In the genomic region with DNA sequence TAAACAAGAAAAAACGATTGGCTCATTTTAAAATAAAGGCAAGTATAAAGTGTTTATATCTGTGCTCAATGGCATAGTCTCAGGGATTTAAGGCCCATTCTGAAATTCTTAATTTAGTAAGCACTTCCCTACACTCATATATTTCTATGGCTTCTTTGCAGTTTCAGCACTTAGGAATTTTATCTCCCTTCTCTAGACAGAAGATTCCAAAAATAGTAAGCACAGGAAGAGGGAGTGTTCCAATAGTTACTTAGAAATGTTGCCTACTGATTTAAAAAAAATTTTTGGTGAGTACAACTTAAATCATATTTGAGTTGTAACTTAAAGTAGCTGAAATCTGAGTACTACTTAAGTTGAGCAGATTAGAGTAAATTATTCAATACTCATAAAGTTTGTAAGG, we compare ENCODE assay signal across 28 cellular contexts. TPM values are rescaled to one million over a fixed set of nuclear protein-coding genes. Genes with fewer than 3 reads are reported as not detected.
A peak's percentile ranks its signal among the peaks of the same experiment; 100 is the strongest.
DNase-seq lines count a peak whose midpoint lies in the region; ATAC-seq and TF ChIP-seq lines count a peak whose summit lies in the region.
"Had no signal": no experiment of that assay in that cellular context is flagged by ENCODE, and none has a peak within 500 bp of the region (broad histone marks: within the 10 kb centered on the region; RNA-seq: fewer than 3 reads in every experiment).

No MANE protein-coding gene starts in this region.

- no peaks in the 10 kb centered on the region for H3K36me3 Mint-ChIP-seq in Calu3 (ENCODE audit: insufficient read depth, unreplicated experiment)
- H3K36me3 Mint-ChIP-seq: neural progenitor cell had no signal

- no peak for TF ChIP-seq POLR2A in gastrocnemius medialis (IDR thresholded peaks at IDR 0.05)

- no peak overlapping the region for H2BK15ac ChIP-seq in mesenchymal stem cell (ENCODE audit: low read depth, poor library complexity, severe bottlenecking)

- intact Hi-C loops in gastrocnemius medialis (cut with DNase I; ENCODE audit: low total_unique reads): no loop called here
- intact Hi-C loops in OCI-LY7 (cut with micrococcal nuclease; ENCODE audit: unreplicated experiment): no loop called here
- intact Hi-C loops in Calu3 (cut with micrococcal nuclease; ENCODE audit: unreplicated experiment): no loop called here

- H2BK120ac ChIP-seq in mesenchymal stem cell (ENCODE audit: low read depth, low read length): no peak overlapping the region

- H3K27me3 Mint-ChIP-seq in Calu3 (ENCODE audit: unreplicated experiment): no peaks in the 10 kb centered on the region

- no peaks in the 10 kb centered on the region for H3K9me2 ChIP-seq in OCI-LY7 (ENCODE audit: insufficient read depth, low read length)

- CTCF ChIA-PET in OCI-LY7 (lab: Charles Lee; ENCODE audit: unreplicated experiment) (no interaction called here), Calu3 (lab: Charles Lee) (no interaction called here)

- H3K79me1 ChIP-seq in mesenchymal stem cell (replicated peaks; ENCODE audit: low read length, poor library complexity, severe bottlenecking): no peaks in the 10 kb centered on the region

- no peaks in the 10 kb centered on the region for H4K20me1 ChIP-seq in OCI-LY7 (ENCODE audit: insufficient read depth, low read length)

- H3K14ac ChIP-seq in mesenchymal stem cell (ENCODE audit: low read length in 2 of 2): no peak overlapping the region

- H3K27me3 ChIP-seq in mesenchymal stem cell (ENCODE audit: control insufficient read depth in 1 of 2, insufficient read depth in 1 of 2, low read length in 2 of 2): no peaks in the 10 kb centered on the region
- H3K27me3 ChIP-seq in gastrocnemius medialis: no peaks in the 10 kb centered on the region
- H3K27me3 ChIP-seq: esophagus muscularis mucosa, neural progenitor cell, SJCRH30, thyroid gland had no signal

- H3K9me3 ChIP-seq in mesenchymal stem cell (ENCODE audit: control insufficient read depth, low read length) (no peaks in the 10 kb centered on the region), gastrocnemius medialis (no peaks in the 10 kb centered on the region), OCI-LY7 (ENCODE audit: low read length) (no peaks in the 10 kb centered on the region)
- H3K9me3 ChIP-seq: esophagus muscularis mucosa, psoas muscle, SJCRH30, thyroid gland had no signal

- no peak overlapping the region for H3K23ac ChIP-seq in mesenchymal stem cell (ENCODE audit: low read length in 2 of 2)

- no peaks in the 10 kb centered on the region for H3K4me1 Mint-ChIP-seq in Calu3 (ENCODE audit: low read depth, unreplicated experiment)

- no peak overlapping the region for H3K18ac ChIP-seq in mesenchymal stem cell (ENCODE audit: low read depth in 1 of 2, low read length in 2 of 2)

- no peak overlapping the region for H4K8ac ChIP-seq in mesenchymal stem cell (ENCODE audit: low read length)

- no peak overlapping the region for H3K4ac ChIP-seq in mesenchymal stem cell (ENCODE audit: low read depth in 1 of 2, low read length in 2 of 2)

- in situ Hi-C loops in astrocyte of the spinal cord (cut with HindIII; ENCODE audit: low sequenced_read_pairs) (no loop called here), gastrocnemius medialis (cut with MboI; ENCODE audit: low sequenced_read_pairs in 4 of 4) (no loop called here)

- H3K4me1 ChIP-seq in mesenchymal stem cell (ENCODE audit: control insufficient read depth, insufficient read depth, low read depth, low read length) (no peaks in the 10 kb centered on the region), gastrocnemius medialis (no peaks in the 10 kb centered on the region), OCI-LY7 (ENCODE audit: insufficient read depth, low read length, poor library complexity, severe bottlenecking) (no peaks in the 10 kb centered on the region)
- H3K4me1 ChIP-seq: esophagus muscularis mucosa, psoas muscle had no signal

- no peak overlapping the region for H3K9ac ChIP-seq in mesenchymal stem cell (ENCODE audit: low read length)
- H3K9ac ChIP-seq: neural progenitor cell had no signal

- DNase-seq in AG20443 (ENCODE audit: low spot score) (peak; percentile 27), HT1080 (ENCODE audit: low read depth) (peak; percentile 42), astrocyte of the spinal cord (ENCODE audit: low read depth, low spot score) (peak; percentile 29), mesenchymal stem cell (peak; percentile 26), gastrocnemius medialis (no peak), OCI-LY7 (ENCODE audit: low spot score) (no peak), Calu3 (no peak)
- no peak for DNase-seq in central memory CD4-positive, alpha-beta T cell
- DNase-seq: activated CD4-positive, alpha-beta T cell treated with anti-CD3 and anti-CD28 coated beads, Interleukin-2, amount 50 U/mL, for 4 hours; activated effector memory CD4-positive, alpha-beta T cell treated with anti-CD3 and anti-CD28 coated beads, Interleukin-2, amount 50 U/mL, for 16 hours; DMS79 treated with DMSO at 0.1 percent for 48 hours; effector memory CD4-positive, alpha-beta T cell; glutamatergic neuron; left ventricle myocardium superior; NCI-H1436 treated with DMSO at 0.1 percent for 48 hours; NCI-H2171; psoas muscle; SJCRH30; stimulated activated CD4-positive, alpha-beta T cell treated with anti-CD3 and anti-CD28 coated beads, Interleukin-2, amount 100 ng/mL, for 24 hours; stimulated activated naive CD4-positive, alpha-beta T cell; T-helper 2 cell; thyroid gland had no signal

- H3K27ac ChIP-seq in mesenchymal stem cell (ENCODE audit: low read length, poor library complexity, severe bottlenecking) (no peak overlapping the region), gastrocnemius medialis (no peak overlapping the region), OCI-LY7 (ENCODE audit: low read depth, low read length, poor library complexity, severe bottlenecking) (no peak overlapping the region)
- H3K27ac ChIP-seq: esophagus muscularis mucosa, neural progenitor cell, psoas muscle, SJCRH30, thyroid gland had no signal

- no peak overlapping the region for H4K91ac ChIP-seq in mesenchymal stem cell (ENCODE audit: low read length)

- no peak overlapping the region for H2AFZ ChIP-seq in mesenchymal stem cell (ENCODE audit: low read depth, low read length)
- H2AFZ ChIP-seq in OCI-LY7 (ENCODE audit: low read length): no peak overlapping the region
- H2AFZ ChIP-seq: neural progenitor cell had no signal

- H3K27ac Mint-ChIP-seq in Calu3 (ENCODE audit: unreplicated experiment): no peak overlapping the region
- H3K27ac Mint-ChIP-seq: neural progenitor cell had no signal

- H3K4me3 Mint-ChIP-seq in Calu3 (ENCODE audit: low read depth, unreplicated experiment): no peak overlapping the region
- H3K4me3 Mint-ChIP-seq: neural progenitor cell had no signal

- POLR2A ChIA-PET in OCI-LY7 (lab: Charles Lee): no interaction called here

- no peak for TF ChIP-seq CTCF in astrocyte of the spinal cord (IDR thresholded peaks at IDR 0.05; ENCODE audit: low read depth, low read length)
- no peak for TF ChIP-seq CTCF in gastrocnemius medialis (IDR thresholded peaks at IDR 0.05 in 4 of 5, conservative IDR thresholded peaks at IDR 0.05 in 1 of 5)
- TF ChIP-seq CTCF in OCI-LY7 (conservative IDR thresholded peaks at IDR 0.05; ENCODE audit: low read length): no peak
- TF ChIP-seq CTCF in Calu3 (IDR thresholded peaks at IDR 0.05; ENCODE audit: unreplicated experiment): no peak

- no peaks in the 10 kb centered on the region for H3K9me3 Mint-ChIP-seq in Calu3 (ENCODE audit: low read depth, unreplicated experiment)

- no CpG with 5 or more reads among the region's 1 CpG for WGBS in mesenchymal stem cell

- ATAC-seq in gastrocnemius medialis: no peak
- ATAC-seq: left ventricle myocardium superior, psoas muscle had no signal

- no peak overlapping the region for H2BK5ac ChIP-seq in mesenchymal stem cell (ENCODE audit: low read depth, low read length, poor library complexity, severe bottlenecking)

- H3K79me2 ChIP-seq in OCI-LY7 (ENCODE audit: insufficient read depth, low read depth, low read length): no peaks in the 10 kb centered on the region

- peaks cover 0 to 6% of the 10 kb centered on the region in 2 experiments for H3K36me3 ChIP-seq in mesenchymal stem cell (ENCODE audit: control insufficient read depth in 1 of 2, insufficient read depth in 2 of 2, low read depth in 1 of 2, low read length in 2 of 2)
- H3K36me3 ChIP-seq in gastrocnemius medialis: peaks cover 0 to 7% of the 10 kb centered on the region in 2 donors
- no peaks in the 10 kb centered on the region for H3K36me3 ChIP-seq in OCI-LY7 (ENCODE audit: insufficient read depth, low read length)
- H3K36me3 ChIP-seq: neural progenitor cell, SJCRH30, thyroid gland had no signal

- H3K4me3 ChIP-seq in astrocyte of the spinal cord (ENCODE audit: low read depth, low read length) (no peak overlapping the region), mesenchymal stem cell (ENCODE audit: insufficient read depth in 1 of 2, low read depth in 1 of 2, low read length in 2 of 2) (no peak overlapping the region), gastrocnemius medialis (no peak overlapping the region), OCI-LY7 (ENCODE audit: low read depth, low read length, poor library complexity, severe bottlenecking) (no peak overlapping the region)
- H3K4me3 ChIP-seq: esophagus muscularis mucosa, neural progenitor cell, psoas muscle, SJCRH30, thyroid gland had no signal

- no peak overlapping the region for H2AK5ac ChIP-seq in mesenchymal stem cell (ENCODE audit: low read length, severe bottlenecking)

- no TSS peak for BruUV-seq in OCI-LY7 (replicated peaks; lab: Mats Ljungman, UMichigan)
- no TSS peak for BruUV-seq in Calu3 (replicated peaks; lab: Mats Ljungman, UMichigan)

- no peak overlapping the region for H2BK12ac ChIP-seq in mesenchymal stem cell (ENCODE audit: low read length in 2 of 2)

- no peak overlapping the region for H3K4me2 ChIP-seq in mesenchymal stem cell (ENCODE audit: low read length, poor library complexity, severe bottlenecking)
- no peak overlapping the region for H3K4me2 ChIP-seq in OCI-LY7 (ENCODE audit: low read length)
- H3K4me2 ChIP-seq: neural progenitor cell had no signal

RNA-seq across cellular contexts. Expression of a gene that starts 19.8 kb away (rescaled TPM):
- total RNA-seq in HT1080 (2014; rRNA removed; shearing (Covaris generic)): 0.02 TPM in 1 of 2 replicates, not detected in the other
- not detected in 2 replicates for polyA plus RNA-seq in HT1080 (2015; cell fraction: cytosol; rRNA removed)
- not detected in 2 replicates for polyA plus RNA-seq in HT1080 (2015; cell fraction: nucleus; rRNA removed)
- polyA plus RNA-seq in mesenchymal stem cell (2013, experiment 1 of 2): not detected
- not detected for polyA plus RNA-seq in mesenchymal stem cell (2013, experiment 2 of 2)
- total RNA-seq in gastrocnemius medialis (not detected), OCI-LY7 (2022) (not detected in 2 replicates), Calu3 (2022) (not detected in 2 replicates)
- total RNA-seq in OCI-LY7 (2014; rRNA removed; shearing (Covaris generic)): 0.09 TPM in 1 of 2 replicates, not detected in the other
- total RNA-seq: esophagus muscularis mucosa, H4, left ventricle myocardium superior, mucosa of gallbladder, psoas muscle, skeletal muscle tissue, thyroid gland had no signal
- polyA plus RNA-seq: adipose tissue, psoas muscle had no signal

Comparison
In these comparisons a context has a peak if more than half of its experiments do, and no peak if none do; other contexts are left out.
1. DNase-seq: peak in AG20443 (single experiment), HT1080 (single experiment), astrocyte of the spinal cord (single experiment) and mesenchymal stem cell (single experiment); none in gastrocnemius medialis (0 of 2), OCI-LY7 (single experiment), Calu3 (single experiment) and central memory CD4-positive, alpha-beta T cell (single experiment).